In the genomic region with DNA sequence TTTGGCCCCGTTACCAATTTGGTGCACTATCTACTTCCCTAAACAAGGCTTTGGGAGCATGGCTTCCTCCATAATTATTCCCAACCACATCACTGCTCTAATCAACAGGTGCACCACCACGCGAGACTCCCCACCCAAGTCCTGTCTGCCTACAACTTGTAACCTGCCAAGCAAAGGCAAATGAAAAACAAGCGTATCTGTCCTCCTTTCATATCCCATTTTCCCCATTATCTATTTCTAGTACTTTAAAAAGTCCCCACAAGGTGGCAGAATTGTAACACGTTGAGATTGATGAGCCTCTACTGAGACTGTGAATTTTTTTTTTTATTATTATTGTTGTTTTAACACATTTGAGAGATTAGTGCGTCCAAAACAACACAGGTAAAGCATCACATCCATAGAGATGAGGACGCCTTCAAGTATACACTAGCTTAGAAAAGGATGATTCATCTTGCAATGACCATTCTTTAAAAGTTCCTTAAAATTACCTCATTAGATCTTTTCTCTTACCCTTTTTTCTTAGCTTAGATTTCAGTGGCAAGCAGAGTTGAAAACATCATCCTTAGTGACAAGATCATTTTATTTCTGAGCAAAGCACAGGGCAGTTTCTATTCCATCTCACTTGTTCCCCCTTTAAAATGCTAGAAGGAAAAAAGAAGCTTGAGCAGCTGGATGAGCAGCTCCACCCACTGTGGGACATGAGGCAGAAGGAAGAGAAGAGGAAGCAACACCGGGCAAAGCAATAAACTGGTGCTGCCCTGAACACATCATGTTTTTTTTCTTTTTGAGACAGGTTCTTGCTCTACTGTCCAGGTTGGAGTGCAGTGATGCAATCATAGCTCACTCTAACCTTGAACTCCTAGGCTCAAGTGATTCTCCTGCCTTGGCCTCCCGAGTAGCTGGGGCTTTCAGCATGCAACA, we compare ENCODE assay signal across 8 cellular contexts.
DNase-seq lines count a peak whose midpoint lies in the region; ATAC-seq and TF ChIP-seq lines count a peak whose summit lies in the region.

No MANE protein-coding gene starts in this region.

- H3K9me3 Mint-ChIP-seq in CD8-positive, alpha-beta T cell: no peaks in the 10 kb centered on the region

- no peaks in the 10 kb centered on the region for H3K27me3 Mint-ChIP-seq in CD8-positive, alpha-beta T cell (ENCODE audit: low read depth)

- peak overlapping the region; percentile 53 for H3K4me3 Mint-ChIP-seq in CD8-positive, alpha-beta T cell

- H3K4me3 ChIP-seq in CD8-positive, alpha-beta T cell (ENCODE audit: low read depth, low read length): no peak overlapping the region
- no peak overlapping the region for H3K4me3 ChIP-seq in adipocyte (ENCODE audit: low read length)
- H3K4me3 ChIP-seq in skeletal muscle satellite cell (ENCODE audit: low read length): peak overlapping the region; percentile 43

- POLR2A ChIA-PET in CD8-positive, alpha-beta T cell (lab: Charles Lee): interaction anchor here (1.1 kb wide), 1 partner anchor 9 kb away, joined by 5 read pairs; no protein-coding TSS in a partner anchor

- intact Hi-C loops in CD8-positive, alpha-beta T cell (cut with DNase I, micrococcal nuclease): loop anchor here (1.0 to 10.0 kb wide), 10 partner anchors 76 to 1566 kb away; partner anchors contain the start of gene EPB41L2 (in 1 of the 2)
- intact Hi-C loops in left cardiac atrium (cut with DNase I): loop anchor here in 1 of 2 donors (5.0 kb wide), 1 partner anchor 78 kb away; no protein-coding TSS in a partner anchor

- no peak overlapping the region for H3K27ac Mint-ChIP-seq in CD8-positive, alpha-beta T cell

- peak; percentile 69 for TF ChIP-seq CTCF in CD8-positive, alpha-beta T cell (IDR thresholded peaks at IDR 0.05)

- H3K36me3 ChIP-seq in CD8-positive, alpha-beta T cell (ENCODE audit: insufficient read depth, low read length): no peaks in the 10 kb centered on the region
- H3K36me3 ChIP-seq in adipocyte (ENCODE audit: control insufficient read depth, insufficient read depth, low read length, severe bottlenecking) (peaks cover 55% of the 10 kb centered on the region), skeletal muscle satellite cell (ENCODE audit: insufficient read depth, low read length) (peaks cover 7% of the 10 kb centered on the region)

- no peaks in the 10 kb centered on the region for H3K9me3 ChIP-seq in CD8-positive, alpha-beta T cell (ENCODE audit: low read length)
- H3K9me3 ChIP-seq in adipocyte (ENCODE audit: control insufficient read depth, low read length) (no peaks in the 10 kb centered on the region), skeletal muscle satellite cell (replicated peaks; ENCODE audit: low read length) (no peaks in the 10 kb centered on the region)

- H3K4me1 ChIP-seq in CD8-positive, alpha-beta T cell (ENCODE audit: insufficient read depth, low read length): peaks cover 4% of the 10 kb centered on the region
- H3K4me1 ChIP-seq in adipocyte (ENCODE audit: control insufficient read depth, insufficient read depth, low read length) (peaks cover 40% of the 10 kb centered on the region), skeletal muscle satellite cell (ENCODE audit: control insufficient read depth, insufficient read depth, low read length) (peaks cover 64% of the 10 kb centered on the region)

- CTCF ChIA-PET in CD8-positive, alpha-beta T cell (lab: Charles Lee): interaction anchor here (0.6 to 2.9 kb wide), 15 partner anchors 9 to 522 kb away, joined by 3 to 21 read pairs (median 4); partner anchors contain the start of gene L3MBTL3

- no peaks in the 10 kb centered on the region for H3K36me3 Mint-ChIP-seq in CD8-positive, alpha-beta T cell

- peak; percentile 68 for ATAC-seq in CD8-positive, alpha-beta T cell
- peak; percentile 86 for ATAC-seq in GM18517 (IDR thresholded peaks at IDR 0.05; ENCODE audit: unreplicated experiment)
- ATAC-seq in HG03039 (IDR thresholded peaks at IDR 0.05; ENCODE audit: unreplicated experiment): peak; percentile 61
- ATAC-seq in left cardiac atrium: peak; percentile 20 to 32
- no peak for ATAC-seq in HG03139 (IDR thresholded peaks at IDR 0.05; ENCODE audit: unreplicated experiment)

- H3K9ac ChIP-seq in adipocyte (ENCODE audit: low read length): peak overlapping the region; percentile 6
- peak overlapping the region; percentile 52 for H3K9ac ChIP-seq in skeletal muscle satellite cell (ENCODE audit: low read depth, low read length)

- peak overlapping the region; percentile 77 for H3K4me2 ChIP-seq in skeletal muscle satellite cell (ENCODE audit: low read length)

- peak in 1 of 7 experiments; percentile 22 for DNase-seq in CD8-positive, alpha-beta T cell
- DNase-seq in NCI-H526 treated with DMSO at 0.1 percent for 48 hours (lab: John Stamatoyannopoulos, UW): peak; percentile 19
- peak; percentile 86 for DNase-seq in adipocyte (ENCODE audit: low read depth)
- no peak for DNase-seq in left cardiac atrium

- peaks cover 9% of the 10 kb centered on the region for H3K4me1 Mint-ChIP-seq in CD8-positive, alpha-beta T cell (ENCODE audit: low read depth)

- no peak overlapping the region for H3K27ac ChIP-seq in CD8-positive, alpha-beta T cell (ENCODE audit: low read depth, low read length)

- H3K27me3 ChIP-seq in CD8-positive, alpha-beta T cell (ENCODE audit: insufficient read depth, low read length): no peaks in the 10 kb centered on the region
- H3K27me3 ChIP-seq in adipocyte (replicated peaks; ENCODE audit: control insufficient read depth, insufficient read depth, low read length) (no peaks in the 10 kb centered on the region), skeletal muscle satellite cell (ENCODE audit: control insufficient read depth, insufficient read depth, low read length) (no peaks in the 10 kb centered on the region)
